Comparison of ENCODE assay signal across 22 cellular contexts in genomic region chr7:51273360-51273759, GRCh38. TPM values are rescaled to one million over a fixed set of nuclear protein-coding genes. Genes with fewer than 3 reads are reported as not detected.
"Had no signal": no experiment of that assay in that cellular context is flagged by ENCODE, and none has a peak within 500 bp of the region (broad histone marks: within the 10 kb centered on the region; RNA-seq: fewer than 3 reads in every experiment).

No MANE protein-coding gene starts in this region.

- H3K27ac ChIP-seq: adrenal gland, breast epithelium had no signal

- H3K4me3 ChIP-seq: adrenal gland, breast epithelium had no signal

- H3K36me3 ChIP-seq: adrenal gland, breast epithelium had no signal

- DNase-seq: activated CD4-positive, alpha-beta T cell treated with anti-CD3 and anti-CD28 coated beads for 48 hours; activated CD4-positive, alpha-beta T cell treated with anti-CD3 and anti-CD28 coated beads, Interleukin-2, amount 50 U/mL, for 4 hours; activated CD4-positive, CD25-positive, alpha-beta regulatory T cell treated with anti-CD3 and anti-CD28 coated beads, Interleukin-2, amount 50 U/mL, for 72 hours; activated CD8-positive, alpha-beta memory T cell treated with anti-CD3 and anti-CD28 coated beads, Interleukin-2, amount 50 U/mL, for 48 hours; activated CD8-positive, alpha-beta T cell treated with anti-CD3 and anti-CD28 coated beads, Interleukin-2, amount 10 ng/mL, durations not matched to agents 7 days and 5 days; activated naive CD4-positive, alpha-beta T cell treated with anti-CD3 and anti-CD28 coated beads, Interleukin-2, amount 50 U/mL, for 16 hours; activated naive CD8-positive, alpha-beta T cell treated with anti-CD3 and anti-CD28 coated beads, Interleukin-2, amount 10 ng/mL, durations not matched to agents 7 days and 5 days; activated T-cell treated with anti-CD3 and anti-CD28 coated beads, Interleukin-2, amount 50 U/mL, for 1 hour; adrenal gland; aorta; central memory CD4-positive, alpha-beta T cell; KG1; NCI-H1048; NCI-H146; NCI-H1930; NCI-H345; NCI-H526 treated with DMSO at 0.1 percent for 48 hours; NCI-H82; PC-3; SHP77 treated with DMSO at 0.1 percent for 48 hours had no signal

- H3K9me3 ChIP-seq: adrenal gland, breast epithelium had no signal

- H3K27me3 ChIP-seq: adrenal gland, breast epithelium had no signal

RNA-seq across cellular contexts. Expression of gene COBL, which starts 43.2 kb away (rescaled TPM):
- total RNA-seq: activated CD8-positive, alpha-beta T cell treated with anti-CD3 and anti-CD28 coated beads, Interleukin-2, amount 10 ng/mL, durations not matched to agents 7 days and 5 days; activated naive CD8-positive, alpha-beta T cell treated with anti-CD3 and anti-CD28 coated beads, Interleukin-2, amount 10 ng/mL, durations not matched to agents 7 days and 5 days had no signal
- polyA plus RNA-seq: IgD-negative memory B cell had no signal
